ENCODE assay signal across 1 cellular context in the genomic region with DNA sequence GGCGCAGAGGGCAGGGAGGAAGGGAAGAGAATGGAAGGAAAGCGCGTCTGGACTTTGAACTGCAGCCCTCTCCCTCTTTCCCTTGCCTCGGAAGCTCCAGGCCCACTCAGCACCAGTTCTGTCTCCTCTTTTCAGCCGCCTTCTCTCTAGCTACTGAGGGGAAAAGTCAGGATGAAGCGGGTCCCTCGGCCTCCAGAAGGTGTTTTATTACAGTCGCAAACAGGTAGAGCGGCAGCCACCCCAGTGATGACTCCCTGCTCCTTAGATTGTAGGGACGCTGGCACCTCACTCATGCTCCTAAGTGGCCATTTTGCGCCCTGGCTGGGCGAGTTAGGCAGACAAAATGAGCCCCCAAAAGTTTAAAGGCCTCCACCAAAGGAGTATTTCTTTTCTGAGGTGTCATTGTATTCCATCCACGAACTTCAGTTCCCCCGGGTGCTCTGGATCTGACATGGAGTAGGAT.
A peak's percentile ranks its signal among the peaks of the same experiment; 100 is the strongest.
TF ChIP-seq lines count a peak whose summit lies in the region.

No MANE protein-coding gene starts in this region.

TF ChIP-seq in HepG2, 621 proteins besides CTCF, POLR2A, EP300 and RAD21 (continued from another document and continues in another):
- no peak for TF ChIP-seq ZNF747 (CRISPR knock-in tag; IDR thresholded peaks at IDR 0.05; ENCODE audit: borderline replicate concordance)
- no peak for TF ChIP-seq ZSCAN20 (CRISPR knock-in tag; IDR thresholded peaks at IDR 0.05; ENCODE audit: borderline replicate concordance)
- TF ChIP-seq, protein P1, sequence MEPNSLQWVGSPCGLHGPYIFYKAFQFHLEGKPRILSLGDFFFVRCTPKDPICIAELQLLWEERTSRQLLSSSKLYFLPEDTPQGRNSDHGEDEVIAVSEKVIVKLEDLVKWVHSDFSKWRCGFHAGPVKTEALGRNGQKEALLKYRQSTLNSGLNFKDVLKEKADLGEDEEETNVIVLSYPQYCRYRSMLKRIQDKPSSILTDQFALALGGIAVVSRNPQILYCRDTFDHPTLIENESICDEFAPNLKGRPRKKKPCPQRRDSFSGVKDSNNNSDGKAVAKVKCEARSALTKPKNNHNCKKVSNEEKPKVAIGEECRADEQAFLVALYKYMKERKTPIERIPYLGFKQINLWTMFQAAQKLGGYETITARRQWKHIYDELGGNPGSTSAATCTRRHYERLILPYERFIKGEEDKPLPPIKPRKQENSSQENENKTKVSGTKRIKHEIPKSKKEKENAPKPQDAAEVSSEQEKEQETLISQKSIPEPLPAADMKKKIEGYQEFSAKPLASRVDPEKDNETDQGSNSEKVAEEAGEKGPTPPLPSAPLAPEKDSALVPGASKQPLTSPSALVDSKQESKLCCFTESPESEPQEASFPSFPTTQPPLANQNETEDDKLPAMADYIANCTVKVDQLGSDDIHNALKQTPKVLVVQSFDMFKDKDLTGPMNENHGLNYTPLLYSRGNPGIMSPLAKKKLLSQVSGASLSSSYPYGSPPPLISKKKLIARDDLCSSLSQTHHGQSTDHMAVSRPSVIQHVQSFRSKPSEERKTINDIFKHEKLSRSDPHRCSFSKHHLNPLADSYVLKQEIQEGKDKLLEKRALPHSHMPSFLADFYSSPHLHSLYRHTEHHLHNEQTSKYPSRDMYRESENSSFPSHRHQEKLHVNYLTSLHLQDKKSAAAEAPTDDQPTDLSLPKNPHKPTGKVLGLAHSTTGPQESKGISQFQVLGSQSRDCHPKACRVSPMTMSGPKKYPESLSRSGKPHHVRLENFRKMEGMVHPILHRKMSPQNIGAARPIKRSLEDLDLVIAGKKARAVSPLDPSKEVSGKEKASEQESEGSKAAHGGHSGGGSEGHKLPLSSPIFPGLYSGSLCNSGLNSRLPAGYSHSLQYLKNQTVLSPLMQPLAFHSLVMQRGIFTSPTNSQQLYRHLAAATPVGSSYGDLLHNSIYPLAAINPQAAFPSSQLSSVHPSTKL (CRISPR knock-in tag; IDR thresholded peaks at IDR 0.05): no peak
- TF ChIP-seq, protein P2, sequence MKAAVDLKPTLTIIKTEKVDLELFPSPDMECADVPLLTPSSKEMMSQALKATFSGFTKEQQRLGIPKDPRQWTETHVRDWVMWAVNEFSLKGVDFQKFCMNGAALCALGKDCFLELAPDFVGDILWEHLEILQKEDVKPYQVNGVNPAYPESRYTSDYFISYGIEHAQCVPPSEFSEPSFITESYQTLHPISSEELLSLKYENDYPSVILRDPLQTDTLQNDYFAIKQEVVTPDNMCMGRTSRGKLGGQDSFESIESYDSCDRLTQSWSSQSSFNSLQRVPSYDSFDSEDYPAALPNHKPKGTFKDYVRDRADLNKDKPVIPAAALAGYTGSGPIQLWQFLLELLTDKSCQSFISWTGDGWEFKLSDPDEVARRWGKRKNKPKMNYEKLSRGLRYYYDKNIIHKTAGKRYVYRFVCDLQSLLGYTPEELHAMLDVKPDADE (CRISPR knock-in tag; IDR thresholded peaks at IDR 0.05): no peak
- TF ChIP-seq, protein P3, sequence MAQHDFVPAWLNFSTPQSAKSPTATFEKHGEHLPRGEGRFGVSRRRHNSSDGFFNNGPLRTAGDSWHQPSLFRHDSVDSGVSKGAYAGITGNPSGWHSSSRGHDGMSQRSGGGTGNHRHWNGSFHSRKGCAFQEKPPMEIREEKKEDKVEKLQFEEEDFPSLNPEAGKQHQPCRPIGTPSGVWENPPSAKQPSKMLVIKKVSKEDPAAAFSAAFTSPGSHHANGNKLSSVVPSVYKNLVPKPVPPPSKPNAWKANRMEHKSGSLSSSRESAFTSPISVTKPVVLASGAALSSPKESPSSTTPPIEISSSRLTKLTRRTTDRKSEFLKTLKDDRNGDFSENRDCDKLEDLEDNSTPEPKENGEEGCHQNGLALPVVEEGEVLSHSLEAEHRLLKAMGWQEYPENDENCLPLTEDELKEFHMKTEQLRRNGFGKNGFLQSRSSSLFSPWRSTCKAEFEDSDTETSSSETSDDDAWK (CRISPR knock-in tag; IDR thresholded peaks at IDR 0.05): no peak
- peak; percentile 16 for TF ChIP-seq POLR2G (IDR thresholded peaks at IDR 0.05; ENCODE audit: low read depth, low read length)
- TF ChIP-seq ZBTB21 (CRISPR knock-in tag; IDR thresholded peaks at IDR 0.05): no peak
- TF ChIP-seq ZNF264 (CRISPR knock-in tag; IDR thresholded peaks at IDR 0.05): no peak
- TF ChIP-seq ADNP (CRISPR knock-in tag; IDR thresholded peaks at IDR 0.05): no peak
- peak; percentile 58; the same call in 1 of the 2 replicates for TF ChIP-seq ZNF230 (CRISPR knock-in tag; IDR thresholded peaks at IDR 0.05)
- TF ChIP-seq RARG (CRISPR knock-in tag; IDR thresholded peaks at IDR 0.05; ENCODE audit: low read depth): no peak
- TF ChIP-seq, protein P4, sequence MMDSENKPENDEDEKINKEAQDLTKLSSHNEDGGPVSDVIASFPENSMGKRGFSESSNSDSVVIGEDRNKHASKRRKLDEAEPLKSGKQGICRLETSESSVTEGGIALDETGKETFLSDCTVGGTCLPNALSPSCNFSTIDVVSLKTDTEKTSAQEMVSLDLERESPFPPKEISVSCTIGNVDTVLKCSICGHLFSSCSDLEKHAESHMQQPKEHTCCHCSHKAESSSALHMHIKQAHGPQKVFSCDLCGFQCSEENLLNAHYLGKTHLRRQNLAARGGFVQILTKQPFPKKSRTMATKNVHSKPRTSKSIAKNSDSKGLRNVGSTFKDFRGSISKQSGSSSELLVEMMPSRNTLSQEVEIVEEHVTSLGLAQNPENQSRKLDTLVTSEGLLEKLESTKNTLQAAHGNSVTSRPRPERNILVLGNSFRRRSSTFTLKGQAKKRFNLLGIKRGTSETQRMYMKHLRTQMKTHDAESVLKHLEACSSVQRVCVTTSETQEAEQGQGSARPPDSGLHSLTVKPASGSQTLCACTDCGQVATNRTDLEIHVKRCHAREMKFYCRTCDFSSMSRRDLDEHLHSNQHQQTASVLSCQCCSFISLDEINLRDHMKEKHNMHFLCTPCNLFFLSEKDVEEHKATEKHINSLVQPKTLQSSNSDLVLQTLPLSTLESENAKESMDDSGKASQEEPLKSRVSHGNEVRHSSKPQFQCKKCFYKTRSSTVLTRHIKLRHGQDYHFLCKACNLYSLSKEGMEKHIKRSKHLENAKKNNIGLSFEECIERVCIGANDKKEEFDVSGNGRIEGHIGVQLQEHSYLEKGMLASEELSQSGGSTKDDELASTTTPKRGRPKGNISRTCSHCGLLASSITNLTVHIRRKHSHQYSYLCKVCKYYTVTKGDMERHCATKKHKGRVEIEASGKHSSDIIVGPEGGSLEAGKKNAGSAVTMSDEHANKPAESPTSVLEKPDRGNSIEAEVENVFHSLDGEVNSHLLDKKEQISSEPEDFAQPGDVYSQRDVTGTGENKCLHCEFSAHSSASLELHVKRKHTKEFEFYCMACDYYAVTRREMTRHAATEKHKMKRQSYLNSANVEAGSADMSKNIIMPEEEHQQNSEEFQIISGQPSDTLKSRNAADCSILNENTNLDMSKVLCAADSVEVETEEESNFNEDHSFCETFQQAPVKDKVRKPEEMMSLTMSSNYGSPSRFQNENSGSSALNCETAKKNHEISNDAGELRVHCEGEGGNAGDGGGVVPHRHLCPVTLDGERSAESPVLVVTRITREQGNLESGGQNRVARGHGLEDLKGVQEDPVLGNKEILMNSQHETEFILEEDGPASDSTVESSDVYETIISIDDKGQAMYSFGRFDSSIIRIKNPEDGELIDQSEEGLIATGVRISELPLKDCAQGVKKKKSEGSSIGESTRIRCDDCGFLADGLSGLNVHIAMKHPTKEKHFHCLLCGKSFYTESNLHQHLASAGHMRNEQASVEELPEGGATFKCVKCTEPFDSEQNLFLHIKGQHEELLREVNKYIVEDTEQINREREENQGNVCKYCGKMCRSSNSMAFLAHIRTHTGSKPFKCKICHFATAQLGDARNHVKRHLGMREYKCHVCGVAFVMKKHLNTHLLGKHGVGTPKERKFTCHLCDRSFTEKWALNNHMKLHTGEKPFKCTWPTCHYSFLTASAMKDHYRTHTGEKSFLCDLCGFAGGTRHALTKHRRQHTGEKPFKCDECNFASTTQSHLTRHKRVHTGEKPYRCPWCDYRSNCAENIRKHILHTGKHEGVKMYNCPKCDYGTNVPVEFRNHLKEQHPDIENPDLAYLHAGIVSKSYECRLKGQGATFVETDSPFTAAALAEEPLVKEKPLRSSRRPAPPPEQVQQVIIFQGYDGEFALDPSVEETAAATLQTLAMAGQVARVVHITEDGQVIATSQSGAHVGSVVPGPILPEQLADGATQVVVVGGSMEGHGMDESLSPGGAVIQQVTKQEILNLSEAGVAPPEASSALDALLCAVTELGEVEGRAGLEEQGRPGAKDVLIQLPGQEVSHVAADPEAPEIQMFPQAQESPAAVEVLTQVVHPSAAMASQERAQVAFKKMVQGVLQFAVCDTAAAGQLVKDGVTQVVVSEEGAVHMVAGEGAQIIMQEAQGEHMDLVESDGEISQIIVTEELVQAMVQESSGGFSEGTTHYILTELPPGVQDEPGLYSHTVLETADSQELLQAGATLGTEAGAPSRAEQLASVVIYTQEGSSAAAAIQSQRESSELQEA (CRISPR knock-in tag; IDR thresholded peaks at IDR 0.05; ENCODE audit: not compliant biosample characterization): no peak
- TF ChIP-seq, protein P5, sequence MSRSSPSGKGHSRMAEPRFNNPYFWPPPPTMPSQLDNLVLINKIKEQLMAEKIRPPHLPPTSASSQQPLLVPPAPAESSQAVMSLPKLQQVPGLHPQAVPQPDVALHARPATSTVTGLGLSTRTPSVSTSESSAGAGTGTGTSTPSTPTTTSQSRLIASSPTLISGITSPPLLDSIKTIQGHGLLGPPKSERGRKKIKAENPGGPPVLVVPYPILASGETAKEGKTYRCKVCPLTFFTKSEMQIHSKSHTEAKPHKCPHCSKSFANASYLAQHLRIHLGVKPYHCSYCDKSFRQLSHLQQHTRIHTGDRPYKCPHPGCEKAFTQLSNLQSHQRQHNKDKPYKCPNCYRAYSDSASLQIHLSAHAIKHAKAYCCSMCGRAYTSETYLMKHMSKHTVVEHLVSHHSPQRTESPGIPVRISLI (CRISPR knock-in tag; IDR thresholded peaks at IDR 0.05; ENCODE audit: borderline replicate concordance): 0 out of 2 replicates have a peak, but pooled peaks have one; percentile 33
- no peak for TF ChIP-seq EEA1 (CRISPR knock-in tag; IDR thresholded peaks at IDR 0.05; ENCODE audit: borderline replicate concordance)
- TF ChIP-seq, protein P6, sequence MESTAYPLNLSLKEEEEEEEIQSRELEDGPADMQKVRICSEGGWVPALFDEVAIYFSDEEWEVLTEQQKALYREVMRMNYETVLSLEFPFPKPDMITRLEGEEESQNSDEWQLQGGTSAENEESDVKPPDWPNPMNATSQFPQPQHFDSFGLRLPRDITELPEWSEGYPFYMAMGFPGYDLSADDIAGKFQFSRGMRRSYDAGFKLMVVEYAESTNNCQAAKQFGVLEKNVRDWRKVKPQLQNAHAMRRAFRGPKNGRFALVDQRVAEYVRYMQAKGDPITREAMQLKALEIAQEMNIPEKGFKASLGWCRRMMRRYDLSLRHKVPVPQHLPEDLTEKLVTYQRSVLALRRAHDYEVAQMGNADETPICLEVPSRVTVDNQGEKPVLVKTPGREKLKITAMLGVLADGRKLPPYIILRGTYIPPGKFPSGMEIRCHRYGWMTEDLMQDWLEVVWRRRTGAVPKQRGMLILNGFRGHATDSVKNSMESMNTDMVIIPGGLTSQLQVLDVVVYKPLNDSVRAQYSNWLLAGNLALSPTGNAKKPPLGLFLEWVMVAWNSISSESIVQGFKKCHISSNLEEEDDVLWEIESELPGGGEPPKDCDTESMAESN (CRISPR knock-in tag; conservative IDR thresholded peaks at IDR 0.05): no peak
- 0 out of 2 replicates have a peak, but pooled peaks have one; percentile 27 for TF ChIP-seq WIZ (CRISPR knock-in tag; IDR thresholded peaks at IDR 0.05)
- TF ChIP-seq, protein P7, sequence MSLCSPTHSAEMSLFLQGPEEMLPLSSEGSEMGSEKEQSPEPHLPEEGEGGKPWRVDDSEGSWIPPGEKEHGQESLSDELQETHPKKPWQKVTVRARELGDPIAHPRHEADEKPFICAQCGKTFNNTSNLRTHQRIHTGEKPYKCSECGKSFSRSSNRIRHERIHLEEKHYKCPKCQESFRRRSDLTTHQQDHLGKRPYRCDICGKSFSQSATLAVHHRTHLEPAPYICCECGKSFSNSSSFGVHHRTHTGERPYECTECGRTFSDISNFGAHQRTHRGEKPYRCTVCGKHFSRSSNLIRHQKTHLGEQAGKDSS (CRISPR knock-in tag; IDR thresholded peaks at IDR 0.05; ENCODE audit: borderline replicate concordance, low read depth): peak; percentile 46; the same call in 1 of the 2 replicates
- 0 out of 2 replicates have a peak, but pooled peaks have one; percentile 38 for TF ChIP-seq ZFP90 (CRISPR knock-in tag; IDR thresholded peaks at IDR 0.05; ENCODE audit: borderline replicate concordance)
- TF ChIP-seq ZNF34 (CRISPR knock-in tag; IDR thresholded peaks at IDR 0.05; ENCODE audit: borderline replicate concordance): 0 out of 2 replicates have a peak, but pooled peaks have one; percentile 50
- peak; percentile 38 for TF ChIP-seq RBM22 (optimal IDR thresholded peaks at IDR 0.05; ENCODE audit: low read length)
- TF ChIP-seq, protein P8, sequence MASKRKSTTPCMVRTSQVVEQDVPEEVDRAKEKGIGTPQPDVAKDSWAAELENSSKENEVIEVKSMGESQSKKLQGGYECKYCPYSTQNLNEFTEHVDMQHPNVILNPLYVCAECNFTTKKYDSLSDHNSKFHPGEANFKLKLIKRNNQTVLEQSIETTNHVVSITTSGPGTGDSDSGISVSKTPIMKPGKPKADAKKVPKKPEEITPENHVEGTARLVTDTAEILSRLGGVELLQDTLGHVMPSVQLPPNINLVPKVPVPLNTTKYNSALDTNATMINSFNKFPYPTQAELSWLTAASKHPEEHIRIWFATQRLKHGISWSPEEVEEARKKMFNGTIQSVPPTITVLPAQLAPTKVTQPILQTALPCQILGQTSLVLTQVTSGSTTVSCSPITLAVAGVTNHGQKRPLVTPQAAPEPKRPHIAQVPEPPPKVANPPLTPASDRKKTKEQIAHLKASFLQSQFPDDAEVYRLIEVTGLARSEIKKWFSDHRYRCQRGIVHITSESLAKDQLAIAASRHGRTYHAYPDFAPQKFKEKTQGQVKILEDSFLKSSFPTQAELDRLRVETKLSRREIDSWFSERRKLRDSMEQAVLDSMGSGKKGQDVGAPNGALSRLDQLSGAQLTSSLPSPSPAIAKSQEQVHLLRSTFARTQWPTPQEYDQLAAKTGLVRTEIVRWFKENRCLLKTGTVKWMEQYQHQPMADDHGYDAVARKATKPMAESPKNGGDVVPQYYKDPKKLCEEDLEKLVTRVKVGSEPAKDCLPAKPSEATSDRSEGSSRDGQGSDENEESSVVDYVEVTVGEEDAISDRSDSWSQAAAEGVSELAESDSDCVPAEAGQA (IDR thresholded peaks at IDR 0.05; ENCODE audit: low read depth): no peak
- TF ChIP-seq, protein P8 (CRISPR knock-in tag; IDR thresholded peaks at IDR 0.05; ENCODE audit: borderline replicate concordance): no peak
- no peak for TF ChIP-seq GZF1 (CRISPR knock-in tag; IDR thresholded peaks at IDR 0.05)
- TF ChIP-seq SAP130 (CRISPR knock-in tag; IDR thresholded peaks at IDR 0.05; ENCODE audit: low read depth): peak; percentile 49; the same call in 1 of the 2 replicates
- TF ChIP-seq CBX2 (IDR thresholded peaks at IDR 0.05; ENCODE audit: low read depth, low read length): no peak
- no peak for TF ChIP-seq CBX2 (CRISPR knock-in tag; IDR thresholded peaks at IDR 0.05; ENCODE audit: low read depth)
